ENCODE assay signal across 1 cellular context in the genomic region with DNA sequence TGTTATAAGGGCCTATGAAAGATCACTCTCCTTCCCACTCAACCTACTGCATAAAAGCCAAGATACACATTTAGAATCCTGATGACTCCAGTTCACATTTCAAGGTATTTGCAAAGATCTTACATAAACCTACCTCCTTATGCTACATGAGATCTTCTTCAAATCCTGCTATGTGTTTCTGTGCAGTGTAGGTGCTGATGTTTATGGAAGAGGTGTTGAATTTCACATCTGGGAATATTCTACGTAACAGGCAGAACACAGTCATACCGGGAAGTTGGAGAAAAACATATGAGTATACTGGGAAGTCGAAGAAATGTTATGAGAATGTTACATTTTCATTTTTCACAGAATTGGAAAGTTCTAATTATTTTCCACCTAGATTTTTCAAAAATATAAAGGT.
TF ChIP-seq lines count a peak whose summit lies in the region.

No MANE protein-coding gene starts in this region.

TF ChIP-seq in HepG2, 621 proteins besides CTCF, POLR2A, EP300 and RAD21 (continued from another document):
- TF ChIP-seq, protein P1, sequence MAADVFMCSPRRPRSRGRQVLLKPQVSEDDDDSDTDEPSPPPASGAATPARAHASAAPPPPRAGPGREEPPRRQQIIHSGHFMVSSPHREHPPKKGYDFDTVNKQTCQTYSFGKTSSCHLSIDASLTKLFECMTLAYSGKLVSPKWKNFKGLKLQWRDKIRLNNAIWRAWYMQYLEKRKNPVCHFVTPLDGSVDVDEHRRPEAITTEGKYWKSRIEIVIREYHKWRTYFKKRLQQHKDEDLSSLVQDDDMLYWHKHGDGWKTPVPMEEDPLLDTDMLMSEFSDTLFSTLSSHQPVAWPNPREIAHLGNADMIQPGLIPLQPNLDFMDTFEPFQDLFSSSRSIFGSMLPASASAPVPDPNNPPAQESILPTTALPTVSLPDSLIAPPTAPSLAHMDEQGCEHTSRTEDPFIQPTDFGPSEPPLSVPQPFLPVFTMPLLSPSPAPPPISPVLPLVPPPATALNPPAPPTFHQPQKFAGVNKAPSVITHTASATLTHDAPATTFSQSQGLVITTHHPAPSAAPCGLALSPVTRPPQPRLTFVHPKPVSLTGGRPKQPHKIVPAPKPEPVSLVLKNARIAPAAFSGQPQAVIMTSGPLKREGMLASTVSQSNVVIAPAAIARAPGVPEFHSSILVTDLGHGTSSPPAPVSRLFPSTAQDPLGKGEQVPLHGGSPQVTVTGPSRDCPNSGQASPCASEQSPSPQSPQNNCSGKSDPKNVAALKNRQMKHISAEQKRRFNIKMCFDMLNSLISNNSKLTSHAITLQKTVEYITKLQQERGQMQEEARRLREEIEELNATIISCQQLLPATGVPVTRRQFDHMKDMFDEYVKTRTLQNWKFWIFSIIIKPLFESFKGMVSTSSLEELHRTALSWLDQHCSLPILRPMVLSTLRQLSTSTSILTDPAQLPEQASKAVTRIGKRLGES (CRISPR knock-in tag; IDR thresholded peaks at IDR 0.05; ENCODE audit: borderline replicate concordance): no peak
- TF ChIP-seq GTF3A (CRISPR knock-in tag; conservative IDR thresholded peaks at IDR 0.05): no peak
- TF ChIP-seq, protein P2, sequence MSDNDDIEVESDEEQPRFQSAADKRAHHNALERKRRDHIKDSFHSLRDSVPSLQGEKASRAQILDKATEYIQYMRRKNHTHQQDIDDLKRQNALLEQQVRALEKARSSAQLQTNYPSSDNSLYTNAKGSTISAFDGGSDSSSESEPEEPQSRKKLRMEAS (IDR thresholded peaks at IDR 0.05): no peak
